15 cellular contexts compared by ENCODE assay signal in the genomic region with DNA sequence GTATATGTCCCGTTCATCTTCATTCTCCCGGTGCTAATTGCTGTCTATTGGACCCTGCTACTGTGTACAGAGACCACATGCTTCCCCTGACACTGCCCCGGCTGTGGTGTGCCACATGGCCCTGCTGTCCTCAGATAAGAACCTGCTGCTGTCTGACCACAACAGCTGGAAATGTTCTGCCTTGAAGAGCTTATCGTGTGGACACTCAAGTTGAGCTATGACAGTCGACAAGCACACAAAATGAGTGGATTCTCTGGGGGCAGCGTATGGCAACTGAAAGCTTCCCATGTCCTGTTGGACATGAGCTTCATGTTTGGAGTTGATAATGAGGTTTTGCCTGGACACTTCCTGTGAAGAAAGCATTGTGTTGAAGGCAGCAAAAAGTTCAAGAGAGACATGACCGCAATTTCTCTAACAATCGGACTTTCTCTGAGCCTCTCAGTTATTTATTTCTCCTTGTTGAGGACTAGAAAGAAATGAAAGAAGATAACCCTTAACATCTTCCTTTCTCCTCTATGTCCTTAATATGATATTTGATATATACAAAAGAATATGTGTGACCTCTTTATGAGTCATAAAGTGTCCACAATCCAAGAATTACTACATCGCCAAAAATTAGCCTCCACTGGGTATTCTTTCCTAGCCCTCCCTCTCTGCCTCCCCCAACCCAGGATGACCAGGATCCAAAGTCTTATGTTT.
A peak's percentile ranks its signal among the peaks of the same experiment; 100 is the strongest.
DNase-seq lines count a peak whose midpoint lies in the region; ATAC-seq and TF ChIP-seq lines count a peak whose summit lies in the region.
"Had no signal": no experiment of that assay in that cellular context is flagged by ENCODE, and none has a peak within 500 bp of the region (broad histone marks: within the 10 kb centered on the region; RNA-seq: fewer than 3 reads in every experiment).

No MANE protein-coding gene starts in this region.

- no peak overlapping the region for H4K91ac ChIP-seq in mesenchymal stem cell (ENCODE audit: low read length)
- H4K91ac ChIP-seq in H9 (ENCODE audit: insufficient read length, low read depth, low read length): no peak overlapping the region

- H3K4me1 Mint-ChIP-seq in H9: peaks cover 6 to 8% of the 10 kb centered on the region in 2 experiments
- H3K4me1 Mint-ChIP-seq in activated T-cell treated with anti-CD3 and anti-CD28 coated beads, Interleukin-2, amount 50 U/mL, for 24 hours (ENCODE audit: low read depth): no peaks in the 10 kb centered on the region
- H3K4me1 Mint-ChIP-seq: activated naive CD4-positive, alpha-beta T cell treated with anti-CD3 and anti-CD28 coated beads, Interleukin-2, amount 50 U/mL, for 24 hours had no signal

- 10% methylated on average over 7 of the region's 9 CpGs for WGBS in mesenchymal stem cell
- WGBS in H9 (ENCODE audit: extremely low coverage, insufficient read length, low lambda C conversion rate): no CpG with 5 or more reads among the region's 9 CpGs

- H3K4me2 ChIP-seq in Loucy (ENCODE audit: low read depth, low read length, poor library complexity, severe bottlenecking) (peak overlapping the region; percentile 14), mesenchymal stem cell (ENCODE audit: low read length, poor library complexity, severe bottlenecking) (no peak overlapping the region), H9 (ENCODE audit: insufficient read depth, insufficient read length, low read length) (no peak overlapping the region)
- H3K4me2 ChIP-seq: KMS-11 had no signal

- H3K9me2 ChIP-seq in Loucy (replicated peaks; ENCODE audit: low read depth, low read length): no peaks in the 10 kb centered on the region

- H3K14ac ChIP-seq in mesenchymal stem cell (ENCODE audit: low read length in 2 of 2) (no peak overlapping the region), H9 (ENCODE audit: insufficient read depth, low read length) (no peak overlapping the region)

- H2BK5ac ChIP-seq in mesenchymal stem cell (ENCODE audit: low read depth, low read length, poor library complexity, severe bottlenecking) (no peak overlapping the region), H9 (ENCODE audit: insufficient read length, low read length) (no peak overlapping the region)

- no peak overlapping the region for H3K9ac ChIP-seq in Loucy (ENCODE audit: low read depth, low read length, poor library complexity, severe bottlenecking)
- peak overlapping the region; percentile 1 for H3K9ac ChIP-seq in mesenchymal stem cell (ENCODE audit: low read length)
- no peak overlapping the region for H3K9ac ChIP-seq in H9 (ENCODE audit: extremely low read depth, insufficient read length, low read length)
- H3K9ac ChIP-seq: KMS-11 had no signal

- no peaks in the 10 kb centered on the region for H3K23me2 ChIP-seq in H9 (ENCODE audit: insufficient read length, low read depth, low read length, poor library complexity, severe bottlenecking)

- H3K4me1 ChIP-seq in ACC112 (ENCODE audit: control insufficient read depth, insufficient read depth, low read length, unreplicated experiment): peaks cover 49% of the 10 kb centered on the region
- no peaks in the 10 kb centered on the region for H3K4me1 ChIP-seq in Loucy (ENCODE audit: insufficient read depth, low read length, poor library complexity, severe bottlenecking)
- H3K4me1 ChIP-seq in mesenchymal stem cell (ENCODE audit: control insufficient read depth, insufficient read depth, low read depth, low read length): no peaks in the 10 kb centered on the region
- no peaks in the 10 kb centered on the region for H3K4me1 ChIP-seq in H9 (ENCODE audit: insufficient read depth, low read length)

- 0 out of 5 replicates have a peak, but pooled peaks cover 0 to 2% of the 10 kb centered on the region in 2 experiments for H3K9me3 Mint-ChIP-seq in H9
- no peaks in the 10 kb centered on the region for H3K9me3 Mint-ChIP-seq in activated T-cell treated with anti-CD3 and anti-CD28 coated beads, Interleukin-2, amount 50 U/mL, for 24 hours

- no peaks in the 10 kb centered on the region for H3F3A ChIP-seq in Loucy (ENCODE audit: low read depth)

- H3K27ac ChIP-seq in ACC112 (ENCODE audit: low read depth, low read length) (peak overlapping the region; percentile 81), mesenchymal stem cell (ENCODE audit: low read length, poor library complexity, severe bottlenecking) (no peak overlapping the region), H9 (ENCODE audit: insufficient read length, low read depth, low read length) (no peak overlapping the region)
- H3K27ac ChIP-seq: KMS-11 had no signal

- H2AFZ ChIP-seq in ACC112 (ENCODE audit: low read length, unreplicated experiment): peak overlapping the region; percentile 53
- no peak overlapping the region for H2AFZ ChIP-seq in Loucy (ENCODE audit: low read length)
- no peak overlapping the region for H2AFZ ChIP-seq in mesenchymal stem cell (ENCODE audit: low read depth, low read length)
- H2AFZ ChIP-seq in H9 (ENCODE audit: low read length): no peak overlapping the region

- no peak overlapping the region for H2BK20ac ChIP-seq in H9 (ENCODE audit: low read depth, low read length, poor library complexity, severe bottlenecking)

- H3K18ac ChIP-seq in mesenchymal stem cell (ENCODE audit: low read depth in 1 of 2, low read length in 2 of 2): peak overlapping the region in 1 of 2 experiments; percentile 12
- H3K18ac ChIP-seq in H9 (ENCODE audit: insufficient read length, low read depth, low read length): no peak overlapping the region

- H4K20me1 ChIP-seq in Loucy (ENCODE audit: insufficient read depth, low read length, poor library complexity, severe bottlenecking) (no peaks in the 10 kb centered on the region), H9 (ENCODE audit: control insufficient read depth, insufficient read depth, insufficient read length) (no peaks in the 10 kb centered on the region)

- H4K5ac ChIP-seq in H9 (ENCODE audit: insufficient read length, low read depth, low read length): no peak overlapping the region

- peaks cover 0 to 6% (median 0%) of the 10 kb centered on the region in 3 experiments; a peak in 4 of 7 replicates for H3K36me3 Mint-ChIP-seq in H9 (ENCODE audit: insufficient read depth in 1 of 3, low read depth in 3 of 3)
- no peaks in the 10 kb centered on the region for H3K36me3 Mint-ChIP-seq in activated T-cell treated with anti-CD3 and anti-CD28 coated beads, Interleukin-2, amount 50 U/mL, for 24 hours (ENCODE audit: low read depth)
- H3K36me3 Mint-ChIP-seq: activated naive CD4-positive, alpha-beta T cell treated with anti-CD3 and anti-CD28 coated beads, Interleukin-2, amount 50 U/mL, for 24 hours had no signal

- peak overlapping the region; percentile 40 for H2BK15ac ChIP-seq in mesenchymal stem cell (ENCODE audit: low read depth, poor library complexity, severe bottlenecking)
- no peak overlapping the region for H2BK15ac ChIP-seq in H9 (ENCODE audit: low read depth, low read length)

- no peak for ATAC-seq in HG02759 (IDR thresholded peaks at IDR 0.05; ENCODE audit: unreplicated experiment)

- H3K9me3 ChIP-seq in Loucy (ENCODE audit: insufficient read depth, low read depth, low read length) (no peaks in the 10 kb centered on the region), mesenchymal stem cell (ENCODE audit: control insufficient read depth, low read length) (no peaks in the 10 kb centered on the region), H9 (ENCODE audit: control insufficient read depth, low read depth, low read length) (no peaks in the 10 kb centered on the region)

- H3K79me2 ChIP-seq in ACC112 (ENCODE audit: control insufficient read depth, insufficient read depth, low read length, unreplicated experiment) (no peaks in the 10 kb centered on the region), Loucy (ENCODE audit: insufficient read depth, low read length) (no peaks in the 10 kb centered on the region), H9 (ENCODE audit: insufficient read depth, low read length) (no peaks in the 10 kb centered on the region)

- no peak overlapping the region for H3K4me3 Mint-ChIP-seq in H9
- H3K4me3 Mint-ChIP-seq in activated T-cell treated with anti-CD3 and anti-CD28 coated beads, Interleukin-2, amount 50 U/mL, for 24 hours: no peak overlapping the region
- H3K4me3 Mint-ChIP-seq: activated naive CD4-positive, alpha-beta T cell treated with anti-CD3 and anti-CD28 coated beads, Interleukin-2, amount 50 U/mL, for 24 hours had no signal

- 0 out of 7 replicates have a peak overlapping the region, but pooled peaks of 1 of the 3 experiments have one; percentile 47 for H3K27ac Mint-ChIP-seq in H9
- no peak overlapping the region for H3K27ac Mint-ChIP-seq in activated T-cell treated with anti-CD3 and anti-CD28 coated beads, Interleukin-2, amount 50 U/mL, for 24 hours
- H3K27ac Mint-ChIP-seq: activated naive CD4-positive, alpha-beta T cell treated with anti-CD3 and anti-CD28 coated beads, Interleukin-2, amount 50 U/mL, for 24 hours had no signal

- H3K56ac ChIP-seq in H9 (ENCODE audit: insufficient read length, low read depth, low read length): no peak overlapping the region

- H3K27me3 Mint-ChIP-seq in H9 (ENCODE audit: low read depth): no peaks in the 10 kb centered on the region
- H3K27me3 Mint-ChIP-seq in activated T-cell treated with anti-CD3 and anti-CD28 coated beads, Interleukin-2, amount 50 U/mL, for 24 hours: peaks cover 30% of the 10 kb centered on the region

- H3K79me1 ChIP-seq in mesenchymal stem cell (replicated peaks; ENCODE audit: low read length, poor library complexity, severe bottlenecking): no peaks in the 10 kb centered on the region
- no peaks in the 10 kb centered on the region for H3K79me1 ChIP-seq in H9 (ENCODE audit: insufficient read depth, low read depth, low read length, poor library complexity, severe bottlenecking)

- no peak overlapping the region for H3K4ac ChIP-seq in mesenchymal stem cell (ENCODE audit: low read depth in 1 of 2, low read length in 2 of 2)
- H3K4ac ChIP-seq in H9 (ENCODE audit: low read depth, low read length): no peak overlapping the region

- H3K4me3 ChIP-seq in ACC112 (ENCODE audit: low read depth, low read length) (peak overlapping the region; percentile 7; the same call in 1 of the 2 replicates), Loucy (ENCODE audit: low read length, poor library complexity, severe bottlenecking) (no peak overlapping the region), cardiac fibroblast (replicated peaks in 1 of 2; ENCODE audit: low read depth in 2 of 2, low read length in 2 of 2) (no peak overlapping the region), mesenchymal stem cell (ENCODE audit: insufficient read depth in 1 of 2, low read depth in 1 of 2, low read length in 2 of 2) (no peak overlapping the region)

- no peak overlapping the region for H2AK5ac ChIP-seq in mesenchymal stem cell (ENCODE audit: low read length, severe bottlenecking)
- no peak overlapping the region for H2AK5ac ChIP-seq in H9 (ENCODE audit: insufficient read length, low read length)

- H3K36me3 ChIP-seq in ACC112 (ENCODE audit: insufficient read depth, low read length): no peaks in the 10 kb centered on the region
- H3K36me3 ChIP-seq in Loucy (ENCODE audit: insufficient read depth, low read length): no peaks in the 10 kb centered on the region
- no peaks in the 10 kb centered on the region for H3K36me3 ChIP-seq in mesenchymal stem cell (ENCODE audit: control insufficient read depth in 1 of 2, insufficient read depth in 2 of 2, low read depth in 1 of 2, low read length in 2 of 2)

- H4K8ac ChIP-seq in mesenchymal stem cell (ENCODE audit: low read length) (no peak overlapping the region), H9 (replicated peaks; ENCODE audit: insufficient read length, low read depth, low read length) (no peak overlapping the region)

- H3K27me3 ChIP-seq in ACC112 (ENCODE audit: insufficient read depth, low read length) (no peaks in the 10 kb centered on the region), Loucy (ENCODE audit: insufficient read depth, low read length, poor library complexity, severe bottlenecking) (peaks cover 17% of the 10 kb centered on the region), mesenchymal stem cell (ENCODE audit: control insufficient read depth in 1 of 2, insufficient read depth in 1 of 2, low read length in 2 of 2) (no peaks in the 10 kb centered on the region), H9 (ENCODE audit: insufficient read depth, low read length) (no peaks in the 10 kb centered on the region)

- DNase-seq in cardiac fibroblast (ENCODE audit: low read depth in 2 of 2) (peak; percentile 59 to 63), mesenchymal stem cell (peak; percentile 92), H9 (no peak)
- no peak for DNase-seq in stimulated activated CD4-positive, alpha-beta T cell treated with anti-CD3 and anti-CD28 coated beads, Interleukin-1b, Interleukin-23, amount 100 ng/mL, for 48 hours
- DNase-seq in activated T-cell treated with anti-CD3 and anti-CD28 coated beads, Interleukin-2, amount 50 U/mL, for 24 hours: no peak
- DNase-seq: cortex of kidney; kidney glomerular epithelial cell; stimulated activated CD4-positive, alpha-beta T cell treated with anti-CD3 and anti-CD28 coated beads, Interleukin-15, amount 100 ng/mL, for 24 hours; stimulated activated CD8-positive, alpha-beta memory T cell treated with anti-CD3 and anti-CD28 coated beads, Interleukin-4, amount 100 ng/mL, for 48 hours; T1000 had no signal

- no peak overlapping the region for H2BK120ac ChIP-seq in mesenchymal stem cell (ENCODE audit: low read depth, low read length)
- no peak overlapping the region for H2BK120ac ChIP-seq in H9 (ENCODE audit: low read depth, low read length, poor library complexity, severe bottlenecking)

- no peak for TF ChIP-seq CTCF in Loucy (conservative IDR thresholded peaks at IDR 0.05; ENCODE audit: low read length)
- no peak for TF ChIP-seq CTCF in cardiac fibroblast (IDR thresholded peaks at IDR 0.05; ENCODE audit: low read depth, low read length)
- TF ChIP-seq CTCF in H9 (conservative IDR thresholded peaks at IDR 0.05): no peak

- H3K23ac ChIP-seq in mesenchymal stem cell (ENCODE audit: low read length in 2 of 2): no peak overlapping the region
- no peak overlapping the region for H3K23ac ChIP-seq in H9 (ENCODE audit: insufficient read length, low read depth, low read length)

- peak overlapping the region in 1 of 2 experiments; percentile 84 for H2BK12ac ChIP-seq in mesenchymal stem cell (ENCODE audit: low read length in 2 of 2)
- H2BK12ac ChIP-seq in H9 (ENCODE audit: insufficient read length, low read depth, low read length): no peak overlapping the region

- H3T11ph ChIP-seq in H9 (ENCODE audit: low read length): no peak overlapping the region

Comparison
In these comparisons a context has a peak if more than half of its experiments do, and no peak if none do; other contexts are left out.
1. DNase-seq: peak in cardiac fibroblast (2 of 2) and mesenchymal stem cell (single experiment); none in H9 (single experiment), stimulated activated CD4-positive, alpha-beta T cell treated with anti-CD3 and anti-CD28 coated beads, Interleukin-1b, Interleukin-23, amount 100 ng/mL, for 48 hours (single experiment) and activated T-cell treated with anti-CD3 and anti-CD28 coated beads, Interleukin-2, amount 50 U/mL, for 24 hours (single experiment).